Comparison of ENCODE assay signal across 17 cellular contexts in genomic region chr2:16588565-16588964, GRCh38.
"Had no signal": no experiment of that assay in that cellular context is flagged by ENCODE, and none has a peak within 500 bp of the region (broad histone marks: within the 10 kb centered on the region; RNA-seq: fewer than 3 reads in every experiment).

No MANE protein-coding gene starts in this region.

- H3K27ac Mint-ChIP-seq: activated CD4-positive, alpha-beta T cell treated with anti-CD3 and anti-CD28 coated beads, Interleukin-2, amount 10 ng/mL, durations not matched to agents 24 days and 14 days; activated CD8-positive, alpha-beta T cell treated with anti-CD3 and anti-CD28 coated beads, Interleukin-2, amount 10 ng/mL, durations not matched to agents 7 days and 5 days; activated naive CD4-positive, alpha-beta T cell treated with anti-CD3 and anti-CD28 coated beads for 36 hours; activated T-cell treated with anti-CD3 and anti-CD28 coated beads, Interleukin-2, amount 50 U/mL, for 24 hours; progenitor cell of endocrine pancreas; stimulated activated naive CD8-positive, alpha-beta T cell treated with anti-CD3 and anti-CD28 coated beads, Interleukin-15, Interleukin-2, amounts not matched to agents 100 ng/mL and 50 ng/mL, for 24 hours; T-cell had no signal

- H3K9me3 Mint-ChIP-seq: activated CD4-positive, alpha-beta T cell treated with anti-CD3 and anti-CD28 coated beads, Interleukin-2, amount 10 ng/mL, durations not matched to agents 24 days and 14 days; activated naive CD4-positive, alpha-beta T cell treated with anti-CD3 and anti-CD28 coated beads for 36 hours; activated T-cell treated with anti-CD3 and anti-CD28 coated beads, Interleukin-2, amount 50 U/mL, for 24 hours; stimulated activated naive CD8-positive, alpha-beta T cell treated with anti-CD3 and anti-CD28 coated beads, Interleukin-15, Interleukin-2, amounts not matched to agents 100 ng/mL and 50 ng/mL, for 24 hours; T-cell had no signal

- ATAC-seq: activated CD8-positive, alpha-beta T cell treated with anti-CD3 and anti-CD28 coated beads, Interleukin-2, amount 10 ng/mL, durations not matched to agents 7 days and 5 days; right cardiac atrium; SK-N-SH treated with all-trans-retinoic acid at 6 μM for 48 hours; T-cell had no signal

- H3K4me1 ChIP-seq: suprapubic skin had no signal

- DNase-seq: activated CD4-positive, alpha-beta T cell treated with anti-CD3 and anti-CD28 coated beads, Interleukin-2, amount 10 ng/mL, durations not matched to agents 24 days and 14 days; activated CD8-positive, alpha-beta T cell treated with anti-CD3 and anti-CD28 coated beads, Interleukin-2, amount 10 ng/mL, durations not matched to agents 7 days and 5 days; activated naive CD4-positive, alpha-beta T cell treated with anti-CD3 and anti-CD28 coated beads for 36 hours; activated T-cell treated with anti-CD3 and anti-CD28 coated beads, Interleukin-2, amount 50 U/mL, for 24 hours; dorsolateral prefrontal cortex; erythroblast; islet precursor cell; right cardiac atrium; T-cell; trophoblast cell had no signal

- H3K36me3 ChIP-seq: suprapubic skin had no signal

- H3K36me3 Mint-ChIP-seq: T-cell had no signal

- H3K27ac ChIP-seq: suprapubic skin had no signal

- H3K27me3 ChIP-seq: dorsolateral prefrontal cortex, suprapubic skin had no signal

- H3K9me3 ChIP-seq: suprapubic skin had no signal

- FAIRE-seq: astrocyte, endometrium, frontal cortex had no signal

- H3K4me3 ChIP-seq: dorsolateral prefrontal cortex, suprapubic skin had no signal

- H3K4me1 Mint-ChIP-seq: activated CD4-positive, alpha-beta T cell treated with anti-CD3 and anti-CD28 coated beads, Interleukin-2, amount 10 ng/mL, durations not matched to agents 24 days and 14 days; T-cell had no signal

- H3K4me3 Mint-ChIP-seq: activated CD4-positive, alpha-beta T cell treated with anti-CD3 and anti-CD28 coated beads, Interleukin-2, amount 10 ng/mL, durations not matched to agents 24 days and 14 days; activated CD8-positive, alpha-beta T cell treated with anti-CD3 and anti-CD28 coated beads, Interleukin-2, amount 10 ng/mL, durations not matched to agents 7 days and 5 days; activated naive CD4-positive, alpha-beta T cell treated with anti-CD3 and anti-CD28 coated beads for 36 hours; activated T-cell treated with anti-CD3 and anti-CD28 coated beads, Interleukin-2, amount 50 U/mL, for 24 hours; stimulated activated naive CD8-positive, alpha-beta T cell treated with anti-CD3 and anti-CD28 coated beads, Interleukin-15, Interleukin-2, amounts not matched to agents 100 ng/mL and 50 ng/mL, for 24 hours; T-cell had no signal

- H3K27me3 Mint-ChIP-seq: activated CD4-positive, alpha-beta T cell treated with anti-CD3 and anti-CD28 coated beads, Interleukin-2, amount 10 ng/mL, durations not matched to agents 24 days and 14 days; activated T-cell treated with anti-CD3 and anti-CD28 coated beads, Interleukin-2, amount 50 U/mL, for 24 hours; progenitor cell of endocrine pancreas; stimulated activated naive CD8-positive, alpha-beta T cell treated with anti-CD3 and anti-CD28 coated beads, Interleukin-15, Interleukin-2, amounts not matched to agents 100 ng/mL and 50 ng/mL, for 24 hours had no signal
